9 cellular contexts compared by ENCODE assay signal in genomic region chr2:126664639-126665038, GRCh38. TPM values are rescaled to one million over a fixed set of nuclear protein-coding genes. Genes with fewer than 3 reads are reported as not detected.
A peak's percentile ranks its signal among the peaks of the same experiment; 100 is the strongest.
DNase-seq lines count a peak whose midpoint lies in the region; ATAC-seq and TF ChIP-seq lines count a peak whose summit lies in the region.
"Had no signal": no experiment of that assay in that cellular context is flagged by ENCODE, and none has a peak within 500 bp of the region (broad histone marks: within the 10 kb centered on the region; RNA-seq: fewer than 3 reads in every experiment).

No MANE protein-coding gene starts in this region.

- no peaks in the 10 kb centered on the region for H3K27me3 Mint-ChIP-seq in activated CD8-positive, alpha-beta memory T cell treated with anti-CD3 and anti-CD28 coated beads, Interleukin-2, amount 10 ng/mL, durations not matched to agents 7 days and 5 days

- H3K27ac ChIP-seq in OCI-LY7 (ENCODE audit: low read depth, low read length, poor library complexity, severe bottlenecking) (peak overlapping the region; percentile 84), breast epithelium (no peak overlapping the region)

- H3K27me3 ChIP-seq in breast epithelium = no peaks in the 10 kb centered on the region

- TF ChIP-seq CTCF in OCI-LY7 (conservative IDR thresholded peaks at IDR 0.05; ENCODE audit: low read length) (no peak), breast epithelium (IDR thresholded peaks at IDR 0.05) (no peak)

- H3K36me3 ChIP-seq in OCI-LY7 (ENCODE audit: insufficient read depth, low read length) (peaks cover 30% of the 10 kb centered on the region), breast epithelium (no peaks in the 10 kb centered on the region)

- H3K9me3 ChIP-seq in OCI-LY7 (ENCODE audit: low read length) (no peaks in the 10 kb centered on the region), breast epithelium (no peaks in the 10 kb centered on the region)

- no peak for DNase-seq in activated CD8-positive, alpha-beta memory T cell treated with anti-CD3 and anti-CD28 coated beads, Interleukin-2, amount 10 ng/mL, durations not matched to agents 7 days and 5 days
- DNase-seq in activated CD8-positive, alpha-beta memory T cell treated with anti-CD3 and anti-CD28 coated beads, Interleukin-2, amount 50 U/mL, for 48 hours = no peak
- DNase-seq in OCI-LY7 (ENCODE audit: low spot score) = peak; percentile 54
- DNase-seq in stimulated activated effector memory CD8-positive, alpha-beta T cell treated with anti-CD3 and anti-CD28 coated beads, Interleukin-12 subunit alpha, Interleukin-12 subunit beta, amount 100 ng/mL, for 72 hours (ENCODE audit: low spot score in 2 of 2) = no peak
- no peak for DNase-seq in DMS153 (lab: John Stamatoyannopoulos, UW)
- no peak for DNase-seq in breast epithelium (ENCODE audit: low spot score in 2 of 2)
- DNase-seq in HK-2 (ENCODE audit: unreplicated experiment) = no peak

- intact Hi-C loops in OCI-LY7 (cut with micrococcal nuclease; ENCODE audit: unreplicated experiment) = no loop called here
- intact Hi-C loops in breast epithelium (cut with DNase I; ENCODE audit: low total_unique reads) = no loop called here

- BruUV-seq in OCI-LY7 (replicated peaks; lab: Mats Ljungman, UMichigan) = no TSS peak

- peak overlapping the region; percentile 95 for H3K27ac Mint-ChIP-seq in activated CD8-positive, alpha-beta memory T cell treated with anti-CD3 and anti-CD28 coated beads, Interleukin-2, amount 10 ng/mL, durations not matched to agents 7 days and 5 days
- peak overlapping the region; percentile 99 for H3K27ac Mint-ChIP-seq in stimulated activated effector memory CD8-positive, alpha-beta T cell treated with anti-CD3 and anti-CD28 coated beads, Interleukin-12 subunit alpha, Interleukin-12 subunit beta, amount 100 ng/mL, for 72 hours

- H3K9me3 Mint-ChIP-seq in activated CD8-positive, alpha-beta memory T cell treated with anti-CD3 and anti-CD28 coated beads, Interleukin-2, amount 10 ng/mL, durations not matched to agents 7 days and 5 days (ENCODE audit: low read depth) = no peaks in the 10 kb centered on the region
- no peaks in the 10 kb centered on the region for H3K9me3 Mint-ChIP-seq in stimulated activated effector memory CD8-positive, alpha-beta T cell treated with anti-CD3 and anti-CD28 coated beads, Interleukin-12 subunit alpha, Interleukin-12 subunit beta, amount 100 ng/mL, for 72 hours

- POLR2A ChIA-PET in OCI-LY7 (lab: Charles Lee) = interaction anchor here (1.3 to 1.4 kb wide), 3 partner anchors 11 to 24 kb away, joined by 3 read pairs; no protein-coding TSS in a partner anchor

- H3K4me2 ChIP-seq in OCI-LY7 (ENCODE audit: low read length) = peak overlapping the region; percentile 74

- ATAC-seq in activated CD8-positive, alpha-beta memory T cell treated with anti-CD3 and anti-CD28 coated beads, Interleukin-2, amount 10 ng/mL, durations not matched to agents 7 days and 5 days = peak; percentile 24
- peak; percentile 32 for ATAC-seq in HG02759 (IDR thresholded peaks at IDR 0.05; ENCODE audit: unreplicated experiment)
- peak; percentile 1 for ATAC-seq in stimulated activated effector memory CD8-positive, alpha-beta T cell treated with anti-CD3 and anti-CD28 coated beads, Interleukin-12 subunit alpha, Interleukin-12 subunit beta, amount 100 ng/mL, for 72 hours
- ATAC-seq: Panc1 had no signal

- H3K79me2 ChIP-seq in OCI-LY7 (ENCODE audit: insufficient read depth, low read depth, low read length) = peaks cover 82% of the 10 kb centered on the region

- H3K36me3 Mint-ChIP-seq in activated CD8-positive, alpha-beta memory T cell treated with anti-CD3 and anti-CD28 coated beads, Interleukin-2, amount 10 ng/mL, durations not matched to agents 7 days and 5 days = peaks cover 14% of the 10 kb centered on the region
- peaks cover 58% of the 10 kb centered on the region for H3K36me3 Mint-ChIP-seq in stimulated activated effector memory CD8-positive, alpha-beta T cell treated with anti-CD3 and anti-CD28 coated beads, Interleukin-12 subunit alpha, Interleukin-12 subunit beta, amount 100 ng/mL, for 72 hours

- H4K20me1 ChIP-seq in OCI-LY7 (ENCODE audit: insufficient read depth, low read length) = no peaks in the 10 kb centered on the region

- H3K4me1 Mint-ChIP-seq in activated CD8-positive, alpha-beta memory T cell treated with anti-CD3 and anti-CD28 coated beads, Interleukin-2, amount 10 ng/mL, durations not matched to agents 7 days and 5 days = peaks cover 71% of the 10 kb centered on the region
- H3K4me1 Mint-ChIP-seq in stimulated activated effector memory CD8-positive, alpha-beta T cell treated with anti-CD3 and anti-CD28 coated beads, Interleukin-12 subunit alpha, Interleukin-12 subunit beta, amount 100 ng/mL, for 72 hours = peaks cover 84% of the 10 kb centered on the region

- TF ChIP-seq POLR2A in breast epithelium (IDR thresholded peaks at IDR 0.05) = no peak

- no peak overlapping the region; the same call in 1 of the 2 replicates for H2AFZ ChIP-seq in OCI-LY7 (ENCODE audit: low read length)

- CTCF ChIA-PET in activated CD8-positive, alpha-beta memory T cell treated with anti-CD3 and anti-CD28 coated beads, Interleukin-2, amount 10 ng/mL, durations not matched to agents 7 days and 5 days (lab: Charles Lee) = interaction anchor here (0.8 to 3.7 kb wide), 5 partner anchors 11 to 137 kb away, joined by 3 to 13 read pairs (median 3); no protein-coding TSS in a partner anchor
- CTCF ChIA-PET in OCI-LY7 (lab: Charles Lee; ENCODE audit: unreplicated experiment) = no interaction called here

- H3K4me1 ChIP-seq in OCI-LY7 (ENCODE audit: insufficient read depth, low read length, poor library complexity, severe bottlenecking) (peaks cover 78% of the 10 kb centered on the region), breast epithelium (peaks cover 0 to 3% of the 10 kb centered on the region in 2 donors)

- peak overlapping the region; percentile 49 for H3K4me3 Mint-ChIP-seq in activated CD8-positive, alpha-beta memory T cell treated with anti-CD3 and anti-CD28 coated beads, Interleukin-2, amount 10 ng/mL, durations not matched to agents 7 days and 5 days
- peak overlapping the region; percentile 77 for H3K4me3 Mint-ChIP-seq in stimulated activated effector memory CD8-positive, alpha-beta T cell treated with anti-CD3 and anti-CD28 coated beads, Interleukin-12 subunit alpha, Interleukin-12 subunit beta, amount 100 ng/mL, for 72 hours

- H3K4me3 ChIP-seq in OCI-LY7 (ENCODE audit: low read depth, low read length, poor library complexity, severe bottlenecking) = peak overlapping the region; percentile 50
- H3K4me3 ChIP-seq in breast epithelium = no peak overlapping the region

- H3K9me2 ChIP-seq in OCI-LY7 (ENCODE audit: insufficient read depth, low read length) = no peaks in the 10 kb centered on the region

RNA-seq across cellular contexts. Expression of gene GYPC, which starts 8.7 kb away (rescaled TPM):
- 10 to 100 TPM; 87.6 to 99.8 TPM for total RNA-seq in activated CD8-positive, alpha-beta memory T cell treated with anti-CD3 and anti-CD28 coated beads, Interleukin-2, amount 10 ng/mL, durations not matched to agents 7 days and 5 days
- total RNA-seq in OCI-LY7 (2014; rRNA removed; shearing (Covaris generic)) = 117 and 154 TPM in 2 replicates
- total RNA-seq in OCI-LY7 (2022) (96.4 and 107 TPM in 2 replicates), breast epithelium (100 to 1,000 TPM in 2 of 3 donors, 10 to 100 TPM in 1; 61.6 to 181 (median 127) TPM)
